17 cellular contexts compared by ENCODE assay signal in genomic region chr1:94773296-94773809, GRCh38. TPM values are rescaled to one million over a fixed set of nuclear protein-coding genes. Genes with fewer than 3 reads are reported as not detected.
A peak's percentile ranks its signal among the peaks of the same experiment; 100 is the strongest.
DNase-seq lines count a peak whose midpoint lies in the region; ATAC-seq, FAIRE-seq and TF ChIP-seq lines count a peak whose summit lies in the region.
"Had no signal": no experiment of that assay in that cellular context is flagged by ENCODE, and none has a peak within 500 bp of the region (broad histone marks: within the 10 kb centered on the region; RNA-seq: fewer than 3 reads in every experiment).

No MANE protein-coding gene starts in this region.

- dilution Hi-C loops in keratinocyte (cut with MboI; ENCODE audit: extremely low pct_ligation_motif_present, low sequenced_read_pairs) = no loop called here

- WGBS in body of pancreas, 2 donors = 71 to 84% methylated on average over 6 of the region's 6 CpGs
- WGBS in pancreas, 2 donors = 55 to 73% methylated on average over 6 of the region's 6 CpGs

- peak overlapping the region; percentile 36 to 82 (median 64) for H3K4me2 ChIP-seq in BLaER1 treated with 17β-estradiol and CSF1 and Interleukin-3, amounts not matched to agents 10 nM and 100 nM
- no peak overlapping the region for H3K4me2 ChIP-seq in keratinocyte (ENCODE audit: control insufficient read depth, extremely low read depth, insufficient read depth, low read depth, low read length)

- H3K27me3 ChIP-seq in BLaER1 treated with 17β-estradiol and CSF1 and Interleukin-3, amounts not matched to agents 10 nM and 100 nM = no peaks in the 10 kb centered on the region; a peak in 2 of 22 replicates
- H3K27me3 ChIP-seq in body of pancreas (no peaks in the 10 kb centered on the region), keratinocyte (ENCODE audit: control insufficient read depth, extremely low read depth, insufficient read depth, low read length) (no peaks in the 10 kb centered on the region), pancreas (no peaks in the 10 kb centered on the region)

- peak overlapping the region; percentile 14 for H2AFZ ChIP-seq in keratinocyte (ENCODE audit: control insufficient read depth, low read length)

- H3K4me3 ChIP-seq in BLaER1 treated with 17β-estradiol and CSF1 and Interleukin-3, amounts not matched to agents 10 nM and 100 nM = no peak overlapping the region
- H3K4me3 ChIP-seq in body of pancreas (no peak overlapping the region), keratinocyte (ENCODE audit: control insufficient read depth in 2 of 3, extremely low read depth in 1 of 3, insufficient read depth in 2 of 3, low read depth in 1 of 3, low read length in 3 of 3) (no peak overlapping the region), pancreas (no peak overlapping the region)

- H3K9me1 ChIP-seq in keratinocyte (ENCODE audit: control insufficient read depth, extremely low read depth, insufficient read depth, low read length) = no peaks in the 10 kb centered on the region

- no peak for TF ChIP-seq POLR2A in body of pancreas (IDR thresholded peaks at IDR 0.05)

- H4K20me1 ChIP-seq in BLaER1 treated with 17β-estradiol and CSF1 and Interleukin-3, amounts not matched to agents 10 nM and 100 nM = no peaks in the 10 kb centered on the region
- H4K20me1 ChIP-seq in keratinocyte (ENCODE audit: control insufficient read depth, extremely low read depth, insufficient read depth, low read length) = no peaks in the 10 kb centered on the region

- peaks cover 0 to 13% (median 9%) of the 10 kb centered on the region in 11 experiments; a peak in 10 of 22 replicates for H3K9me3 ChIP-seq in BLaER1 treated with 17β-estradiol and CSF1 and Interleukin-3, amounts not matched to agents 10 nM and 100 nM (replicated peaks in 1 of 11)
- no peaks in the 10 kb centered on the region for H3K9me3 ChIP-seq in body of pancreas
- H3K9me3 ChIP-seq in keratinocyte (ENCODE audit: control insufficient read depth, low read depth, low read length) = peaks cover 1% of the 10 kb centered on the region
- no peaks in the 10 kb centered on the region for H3K9me3 ChIP-seq in pancreas

- no peak for DNase-seq in body of pancreas
- no peak for DNase-seq in keratinocyte (ENCODE audit: low read depth, low spot score)
- no peak for DNase-seq in pancreas
- DNase-seq in CD1c-positive myeloid dendritic cell (ENCODE audit: extremely low spot score) = no peak
- DNase-seq in A172 (ENCODE audit: low spot score) = no peak
- DNase-seq in SK-N-DZ (ENCODE audit: low spot score) = no peak
- DNase-seq: CD8-positive, alpha-beta memory T cell; DND-41; erythroblast; left ventricle myocardium superior; naive B cell; NCI-H1092; NCI-H2081; stimulated activated CD4-positive, alpha-beta T cell treated with anti-CD3 and anti-CD28 coated beads, Interleukin-4, amount 100 ng/mL, for 24 hours had no signal

- TF ChIP-seq CTCF in body of pancreas (IDR thresholded peaks at IDR 0.05) (no peak), keratinocyte (optimal IDR thresholded peaks at IDR 0.05 in 1 of 3, IDR thresholded peaks at IDR 0.05 in 1 of 3, conservative IDR thresholded peaks at IDR 0.05 in 1 of 3; ENCODE audit: extremely low read depth in 1 of 3, insufficient read depth in 2 of 3, low read length in 3 of 3) (no peak), pancreas (IDR thresholded peaks at IDR 0.05) (no peak)

- no peak overlapping the region for H3K27ac ChIP-seq in BLaER1 treated with 17β-estradiol and CSF1 and Interleukin-3, amounts not matched to agents 10 nM and 100 nM
- H3K27ac ChIP-seq in body of pancreas (peak overlapping the region; percentile 70 to 86 (median 78)), keratinocyte (ENCODE audit: control insufficient read depth, insufficient read depth, low read length) (no peak overlapping the region), pancreas (peak overlapping the region; percentile 36 to 87 (median 72))

- peaks cover 21 to 28% (median 23%) of the 10 kb centered on the region in 10 experiments for H3K4me1 ChIP-seq in BLaER1 treated with 17β-estradiol and CSF1 and Interleukin-3, amounts not matched to agents 10 nM and 100 nM
- H3K4me1 ChIP-seq in body of pancreas (peaks cover 59% of the 10 kb centered on the region), keratinocyte (ENCODE audit: control insufficient read depth, extremely low read depth, insufficient read depth, low read length) (peaks cover 14% of the 10 kb centered on the region), pancreas (peaks cover 52 to 59% (median 54%) of the 10 kb centered on the region in 3 donors)

- FAIRE-seq in keratinocyte (lab: Jason Lieb, UNC) (no peak), pancreas (lab: Jason Lieb, UNC) (no peak)

- H3K9ac ChIP-seq in BLaER1 treated with 17β-estradiol and CSF1 and Interleukin-3, amounts not matched to agents 10 nM and 100 nM = no peak overlapping the region
- H3K9ac ChIP-seq in keratinocyte (ENCODE audit: control insufficient read depth, extremely low read depth, insufficient read depth, low read length) = no peak overlapping the region

- intact Hi-C loops in body of pancreas (cut with DNase I) = no loop called here
- intact Hi-C loops in pancreas (cut with DNase I) = loop anchor here in 1 of 3 donors (10.0 kb wide), 1 partner anchor 129 kb away; no protein-coding TSS in a partner anchor

- no peak for ATAC-seq in body of pancreas
- peak in 2 of 4 donors; percentile 3 to 4 for ATAC-seq in pancreas
- no peak for ATAC-seq in GM21447 (IDR thresholded peaks at IDR 0.05; ENCODE audit: unreplicated experiment)
- ATAC-seq: activated naive CD4-positive, alpha-beta T cell treated with anti-CD3 and anti-CD28 coated beads, Interleukin-2, amount 50 U/mL, for 72 hours; left ventricle myocardium superior had no signal

- no peaks in the 10 kb centered on the region for H3K79me2 ChIP-seq in keratinocyte (ENCODE audit: control insufficient read depth, insufficient read depth, low read length)

- no peaks in the 10 kb centered on the region for H3K36me3 ChIP-seq in BLaER1 treated with 17β-estradiol and CSF1 and Interleukin-3, amounts not matched to agents 10 nM and 100 nM
- no peaks in the 10 kb centered on the region for H3K36me3 ChIP-seq in body of pancreas (replicated peaks in 1 of 2; ENCODE audit: insufficient read depth in 1 of 2, low read depth in 2 of 2)
- H3K36me3 ChIP-seq in keratinocyte (ENCODE audit: control insufficient read depth in 2 of 2, extremely low read depth in 1 of 2, insufficient read depth in 2 of 2, low read length in 2 of 2) = no peaks in the 10 kb centered on the region
- no peaks in the 10 kb centered on the region for H3K36me3 ChIP-seq in pancreas

RNA-seq across cellular contexts. Expression of gene SLC44A3, which starts 46.8 kb away (rescaled TPM):
- total RNA-seq in body of pancreas (10 to 100 TPM; 17.8 to 32.9 TPM), pancreas (10 to 100 TPM; 17.3 to 52.5 (median 24.4) TPM)
- polyA plus RNA-seq in keratinocyte (5.3 to 8.9 TPM (median 7.3 TPM) in 3 replicates), pancreas (10 to 100 TPM; 13.0 to 22.6 TPM)
- polyA plus RNA-seq in keratinocyte (2011; ENCODE audit: low read depth) = 2.1 TPM
- polyA plus RNA-seq in keratinocyte (2011; cell fraction: cytosol; rRNA removed) = 6.9 and 11.4 TPM in 2 replicates
- 10.2 and 11.9 TPM in 2 replicates for polyA plus RNA-seq in keratinocyte (2011; cell fraction: nucleus; rRNA removed)
- polyA plus RNA-seq in keratinocyte (2012; ENCODE audit: low replicate concordance) = 4.0 and 4.7 TPM in 2 replicates
- polyA minus RNA-seq in keratinocyte = 7.3 to 17.7 TPM (median 8.7 TPM) in 3 replicates
- 7.1 TPM for polyA minus RNA-seq in keratinocyte (2011; cell fraction: cytosol; rRNA and poly(A)+ RNA removed)
- 5.4 and 6.7 TPM in 2 replicates for polyA minus RNA-seq in keratinocyte (2011; cell fraction: nucleus; rRNA and poly(A)+ RNA removed)
- 0.10 TPM in 1 of 2 replicates, not detected in the other for total RNA-seq in A172 (2014; rRNA removed; shearing (Covaris generic))
- polyA plus RNA-seq in SK-N-DZ (2014; cell fraction: cytosol; rRNA removed) = 0.25 and 0.44 TPM in 2 replicates
- 0.87 and 0.98 TPM in 2 replicates for polyA plus RNA-seq in SK-N-DZ (2014; cell fraction: nucleus; rRNA removed)
- total RNA-seq: activated naive CD4-positive, alpha-beta T cell treated with anti-CD3 and anti-CD28 coated beads, Interleukin-2, amount 50 U/mL, for 72 hours had no signal

Comparison
In these comparisons a context has a peak if more than half of its experiments do, and no peak if none do; other contexts are left out.
1. H3K27ac ChIP-seq: peak in body of pancreas (4 of 4) and pancreas (4 of 4); none in BLaER1 treated with 17β-estradiol and CSF1 and Interleukin-3, amounts not matched to agents 10 nM and 100 nM (0 of 11) and keratinocyte (single experiment).
2. RNA of gene SLC44A3, which starts 46.8 kb away (total RNA-seq): 17.8 to 32.9 TPM in body of pancreas and 17.3 to 52.5 TPM in pancreas; 0.10 TPM in A172; every median in the first group is over 10 times any median in the second.